In the genomic region with DNA sequence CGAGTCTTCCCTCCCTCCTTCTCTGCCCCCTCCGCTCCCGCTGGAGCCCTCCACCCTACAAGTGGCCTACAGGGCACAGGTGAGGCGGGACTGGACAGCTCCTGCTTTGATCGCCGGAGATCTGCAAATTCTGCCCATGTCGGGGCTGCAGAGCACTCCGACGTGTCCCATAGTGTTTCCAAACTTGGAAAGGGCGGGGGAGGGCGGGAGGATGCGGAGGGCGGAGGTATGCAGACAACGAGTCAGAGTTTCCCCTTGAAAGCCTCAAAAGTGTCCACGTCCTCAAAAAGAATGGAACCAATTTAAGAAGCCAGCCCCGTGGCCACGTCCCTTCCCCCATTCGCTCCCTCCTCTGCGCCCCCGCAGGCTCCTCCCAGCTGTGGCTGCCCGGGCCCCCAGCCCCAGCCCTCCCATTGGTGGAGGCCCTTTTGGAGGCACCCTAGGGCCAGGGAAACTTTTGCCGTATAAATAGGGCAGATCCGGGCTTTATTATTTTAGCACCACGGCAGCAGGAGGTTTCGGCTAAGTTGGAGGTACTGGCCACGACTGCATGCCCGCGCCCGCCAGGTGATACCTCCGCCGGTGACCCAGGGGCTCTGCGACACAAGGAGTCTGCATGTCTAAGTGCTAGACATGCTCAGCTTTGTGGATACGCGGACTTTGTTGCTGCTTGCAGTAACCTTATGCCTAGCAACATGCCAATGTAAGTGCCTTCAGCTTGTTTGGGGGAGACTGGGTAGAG, we compare ENCODE assay signal across 8 cellular contexts. TPM values are rescaled to one million over a fixed set of nuclear protein-coding genes. Genes with fewer than 3 reads are reported as not detected.
DNase-seq lines count a peak whose midpoint lies in the region; ATAC-seq lines count a peak whose summit lies in the region.

TSS of gene COL1A2 (plus strand) at position 497 of the 742 bp plus-strand sequence. CDS start at position 634, 137 bp downstream.

- H3K4ac ChIP-seq in trophoblast cell (ENCODE audit: low read depth, low read length), result peak within 1 kb of the TSS; percentile 69

- no peak within 1 kb of the TSS for H3K27ac Mint-ChIP-seq in activated naive CD8-positive, alpha-beta T cell

- peak within 1 kb of the TSS; percentile 63 for H4K12ac ChIP-seq in trophoblast cell (ENCODE audit: low read depth, low read length)

- H3K14ac ChIP-seq in trophoblast cell (ENCODE audit: low read length), result peak within 1 kb of the TSS; percentile 77

- peak within 1 kb of the TSS; percentile 81 for H2BK12ac ChIP-seq in trophoblast cell (ENCODE audit: low read length)

- intact Hi-C loops in Right ventricle myocardium superior (cut with DNase I), result no loop called here

- no peak within 1 kb of the TSS for H3K23ac ChIP-seq in trophoblast cell (ENCODE audit: low read length)

- peak within 1 kb of the TSS; percentile 65 for H2AK5ac ChIP-seq in trophoblast cell (ENCODE audit: low read length)

- H3K18ac ChIP-seq in trophoblast cell (ENCODE audit: low read length), result peak within 1 kb of the TSS; percentile 27

- H3K4me1 ChIP-seq in ACC112 (ENCODE audit: control insufficient read depth, insufficient read depth, low read length, unreplicated experiment) (peaks cover 32% of the 10 kb centered on the region), trophoblast cell (ENCODE audit: control insufficient read depth in 1 of 2, insufficient read depth in 2 of 2, low read length in 2 of 2) (peaks cover 10 to 13% of the 10 kb centered on the region in 2 experiments)

- H4K8ac ChIP-seq in trophoblast cell (ENCODE audit: low read depth, low read length), result peak within 1 kb of the TSS; percentile 68

- H3K4me3 Mint-ChIP-seq in activated naive CD8-positive, alpha-beta T cell, result peak within 1 kb of the TSS; percentile 42

- H4K91ac ChIP-seq in trophoblast cell (ENCODE audit: low read depth, low read length), result peak within 1 kb of the TSS; percentile 93

- peak; percentile 37 for ATAC-seq in GM21737 (IDR thresholded peaks at IDR 0.05; ENCODE audit: unreplicated experiment)
- ATAC-seq in Right ventricle myocardium superior (ENCODE audit: poor library complexity), result peak; percentile 82
- no peak for ATAC-seq in GM18867 (IDR thresholded peaks at IDR 0.05; ENCODE audit: unreplicated experiment)

- H3K79me2 ChIP-seq in ACC112 (ENCODE audit: control insufficient read depth, insufficient read depth, low read length, unreplicated experiment) (peaks cover 49% of the 10 kb centered on the region), trophoblast cell (ENCODE audit: control insufficient read depth, insufficient read depth, low read length, poor library complexity) (peaks cover 6% of the 10 kb centered on the region)

- H3K79me1 ChIP-seq in trophoblast cell (ENCODE audit: low read length), result peaks cover 27% of the 10 kb centered on the region

- no peaks in the 10 kb centered on the region for H3K9me3 Mint-ChIP-seq in activated naive CD8-positive, alpha-beta T cell (ENCODE audit: low read depth)

- peaks cover 28% of the 10 kb centered on the region for H3K36me3 ChIP-seq in ACC112 (ENCODE audit: insufficient read depth, low read length)
- H3K36me3 ChIP-seq in trophoblast cell (ENCODE audit: control insufficient read depth in 1 of 2, insufficient read depth in 2 of 2, low read length in 2 of 2), result no peaks in the 10 kb centered on the region

- peak within 1 kb of the TSS; percentile 77 for H3K9ac ChIP-seq in trophoblast cell (ENCODE audit: low read length)

- H3K27me3 Mint-ChIP-seq in activated naive CD8-positive, alpha-beta T cell, result peaks cover 33% of the 10 kb centered on the region

- H2AFZ ChIP-seq in ACC112 (ENCODE audit: low read length, unreplicated experiment), result peak within 1 kb of the TSS; percentile 73
- H2AFZ ChIP-seq in trophoblast cell (ENCODE audit: insufficient read depth, low read length, poor library complexity), result peak within 1 kb of the TSS; percentile 38

- no CpG with 5 or more reads among the region's 34 CpGs for WGBS in trophoblast cell (ENCODE audit: extremely low coverage, insufficient coverage, insufficient read length)

- peak within 1 kb of the TSS; percentile 70 for H2BK5ac ChIP-seq in trophoblast cell (ENCODE audit: low read depth, low read length, poor library complexity)

- H3K27me3 ChIP-seq in ACC112 (ENCODE audit: insufficient read depth, low read length) (no peaks in the 10 kb centered on the region), trophoblast cell (ENCODE audit: insufficient read depth, low read length) (no peaks in the 10 kb centered on the region)

- peaks cover 12% of the 10 kb centered on the region for H3K4me1 Mint-ChIP-seq in activated naive CD8-positive, alpha-beta T cell (ENCODE audit: low read depth)

- peak within 1 kb of the TSS; percentile 49 for H2BK120ac ChIP-seq in trophoblast cell (ENCODE audit: insufficient read depth, low read length, poor library complexity)

- H3K27ac ChIP-seq in ACC112 (ENCODE audit: low read depth, low read length), result peak within 1 kb of the TSS; percentile 95
- peak within 1 kb of the TSS; percentile 72 for H3K27ac ChIP-seq in trophoblast cell (ENCODE audit: low read depth, low read length)

- DNase-seq in Right ventricle myocardium superior (peak; percentile 85), trophoblast cell (no peak), NCI-H446 treated with DMSO at 0.1 percent for 48 hours (lab: John Stamatoyannopoulos, UW) (no peak), HPDE6-E6E7 (ENCODE audit: extremely low spot score) (no peak)

- no peaks in the 10 kb centered on the region for H3K9me3 ChIP-seq in trophoblast cell (ENCODE audit: insufficient read depth, low read depth, low read length)

- H3K4me2 ChIP-seq in trophoblast cell (ENCODE audit: low read length), result peak within 1 kb of the TSS; percentile 49

- H3K4me3 ChIP-seq in ACC112 (ENCODE audit: low read depth, low read length) (peak within 1 kb of the TSS; percentile 93), trophoblast cell (ENCODE audit: low read depth, low read length) (peak within 1 kb of the TSS; percentile 80)

- H3K36me3 Mint-ChIP-seq in activated naive CD8-positive, alpha-beta T cell, result no peaks in the 10 kb centered on the region

RNA-seq across cellular contexts. Expression of gene COL1A2, which starts in this region (rescaled TPM):
- total RNA-seq in Right ventricle myocardium superior, result 62.9 TPM
- polyA plus RNA-seq in trophoblast cell (2013), result 701 and 725 TPM in 2 replicates
